13 cellular contexts compared by ENCODE assay signal in the genomic region with DNA sequence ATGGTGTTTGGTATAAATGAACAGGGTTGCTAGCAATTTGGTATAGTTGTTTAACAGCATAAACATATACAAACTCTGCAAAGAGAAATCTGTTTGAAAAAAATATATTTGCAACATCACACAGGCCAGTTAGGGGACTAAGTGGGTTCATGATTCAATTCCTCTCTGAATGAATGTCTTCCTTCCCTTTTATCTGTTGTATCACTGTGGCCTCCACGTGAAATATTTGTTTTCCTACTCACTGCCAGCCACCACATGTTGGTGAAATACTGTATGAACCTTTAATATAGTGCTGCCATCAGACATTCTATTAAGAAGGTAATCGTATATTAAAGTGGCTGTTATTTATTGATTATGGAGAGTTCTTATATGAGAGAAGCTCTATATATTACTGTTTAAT.
DNase-seq lines count a peak whose midpoint lies in the region; ATAC-seq, FAIRE-seq and TF ChIP-seq lines count a peak whose summit lies in the region.
"Had no signal": no experiment of that assay in that cellular context is flagged by ENCODE, and none has a peak within 500 bp of the region (broad histone marks: within the 10 kb centered on the region; RNA-seq: fewer than 3 reads in every experiment).

No MANE protein-coding gene starts in this region.

- WGBS in liver: 55% methylated on average over 2 of the region's 2 CpGs
- WGBS in HepG2 (ENCODE audit: low lambda C conversion rate): 96% methylated on average over 2 of the region's 2 CpGs

- FAIRE-seq in HepG2 (lab: Jason Lieb, UNC): no peak

- H3K27me3 ChIP-seq in liver (ENCODE audit: control insufficient read depth in 4 of 4, insufficient read depth in 4 of 4, low read length in 3 of 4) (no peaks in the 10 kb centered on the region), HepG2 (ENCODE audit: control insufficient read depth in 1 of 2, insufficient read depth in 2 of 2, low read length in 2 of 2) (no peaks in the 10 kb centered on the region), breast epithelium (no peaks in the 10 kb centered on the region), osteoblast (ENCODE audit: insufficient read depth, low read length) (no peaks in the 10 kb centered on the region)

- H4K20me1 ChIP-seq in HepG2 (ENCODE audit: insufficient read depth, low read length) (peaks cover 26% of the 10 kb centered on the region), osteoblast (ENCODE audit: insufficient read depth, low read length) (peaks cover 53% of the 10 kb centered on the region)

- peaks cover 29% of the 10 kb centered on the region for H3K36me3 Mint-ChIP-seq in natural killer cell

- ATAC-seq in HepG2: no peak
- no peak for ATAC-seq in GM18511 (IDR thresholded peaks at IDR 0.05; ENCODE audit: unreplicated experiment)
- ATAC-seq in natural killer cell: no peak

- peak overlapping the region in 1 of 2 donors; percentile 74 for H3K27ac Mint-ChIP-seq in natural killer cell
- H3K27ac Mint-ChIP-seq: activated naive CD4-positive, alpha-beta T cell treated with anti-CD3 and anti-CD28 coated beads, Interleukin-2, amount 10 ng/mL, durations not matched to agents 7 days and 5 days had no signal

- H3K9me3 Mint-ChIP-seq in natural killer cell: no peaks in the 10 kb centered on the region

- TF ChIP-seq EP300 in HepG2 (IDR thresholded peaks at IDR 0.05; ENCODE audit: low read depth in 2 of 2, low read length in 2 of 2) (no peak), HepG2 (CRISPR knock-in tag; IDR thresholded peaks at IDR 0.05; ENCODE audit: borderline replicate concordance) (no peak)

- H3K9me3 ChIP-seq in liver (ENCODE audit: control insufficient read depth in 4 of 4, low read length in 3 of 4) (no peaks in the 10 kb centered on the region), HepG2 (ENCODE audit: low read length) (no peaks in the 10 kb centered on the region), breast epithelium (no peaks in the 10 kb centered on the region), osteoblast (ENCODE audit: low read depth, low read length) (no peaks in the 10 kb centered on the region)
- H3K9me3 ChIP-seq: mucosa of descending colon had no signal

- H3K36me3 ChIP-seq in liver (ENCODE audit: control insufficient read depth in 4 of 4, insufficient read depth in 3 of 4, low read depth in 1 of 4, low read length in 3 of 4) (peaks cover 0 to 5% (median under 1%) of the 10 kb centered on the region in 4 donors), HepG2 (replicated peaks in 1 of 2; ENCODE audit: control insufficient read depth in 1 of 2, insufficient read depth in 2 of 2, low read length in 2 of 2) (peaks cover 7 to 72% of the 10 kb centered on the region in 2 experiments), breast epithelium (no peaks in the 10 kb centered on the region), osteoblast (ENCODE audit: insufficient read depth, low read length) (peaks cover 89% of the 10 kb centered on the region)
- H3K36me3 ChIP-seq: WERI-Rb-1 had no signal

- TF ChIP-seq RAD21 in liver (IDR thresholded peaks at IDR 0.05) (no peak), HepG2 (CRISPR knock-in tag; IDR thresholded peaks at IDR 0.05) (no peak)

- peaks cover 38 to 69% of the 10 kb centered on the region in 2 donors for H3K4me1 Mint-ChIP-seq in natural killer cell

- H3K27ac ChIP-seq in liver (ENCODE audit: low read depth in 1 of 2, low read length in 2 of 2) (peak overlapping the region; percentile 28 to 47), HepG2 (ENCODE audit: extremely low read length, insufficient read depth, low read length) (no peak overlapping the region), breast epithelium (peak overlapping the region; percentile 92 to 95), osteoblast (ENCODE audit: low read depth, low read length) (peak overlapping the region; percentile 44)
- H3K27ac ChIP-seq: WERI-Rb-1 had no signal

- POLR2A ChIA-PET in HepG2 (lab: Yijun Ruan, JAX): interaction anchor here (1.2 to 3.5 kb wide), 2 partner anchors 9 to 36 kb away, joined by 4 to 21 read pairs; no protein-coding TSS in a partner anchor

- no TSS peak for BruUV-seq in HepG2 (replicated peaks; lab: Mats Ljungman, UMichigan)

- H3K4me3 ChIP-seq in liver (ENCODE audit: low read depth in 1 of 3, low read length in 3 of 3): no peak overlapping the region
- no peak overlapping the region for H3K4me3 ChIP-seq in HepG2 (replicated peaks in 1 of 3; ENCODE audit: insufficient read depth in 1 of 3, low read depth in 2 of 3, low read length in 3 of 3)
- H3K4me3 ChIP-seq in breast epithelium: peak overlapping the region in 2 of 3 donors; percentile 1 to 66
- H3K4me3 ChIP-seq in osteoblast (ENCODE audit: insufficient read depth, low read length): no peak overlapping the region
- H3K4me3 ChIP-seq: mucosa of descending colon had no signal

- no peak for TF ChIP-seq CTCF in liver (IDR thresholded peaks at IDR 0.05; ENCODE audit: low read depth, low read length, missing input control)
- no peak for TF ChIP-seq CTCF in HepG2 (CRISPR knock-in tag; IDR thresholded peaks at IDR 0.05)
- no peak for TF ChIP-seq CTCF in breast epithelium (IDR thresholded peaks at IDR 0.05)
- no peak for TF ChIP-seq CTCF in osteoblast (IDR thresholded peaks at IDR 0.05; ENCODE audit: extremely low read depth, low read depth, low read length)
- TF ChIP-seq CTCF in natural killer cell (IDR thresholded peaks at IDR 0.05): no peak

- DNase-seq in HepG2 (ENCODE audit: low spot score): no peak
- no peak for DNase-seq in breast epithelium (ENCODE audit: low spot score in 2 of 2)
- DNase-seq in osteoblast (ENCODE audit: insufficient read length, low spot score, missing footprints): no peak
- DNase-seq in HPDE6-E6E7 (ENCODE audit: extremely low spot score): no peak
- no peak for DNase-seq in natural killer cell
- DNase-seq in NCI-H2171 (lab: John Stamatoyannopoulos, UW): no peak
- DNase-seq: activated naive CD4-positive, alpha-beta T cell treated with anti-CD3 and anti-CD28 coated beads, Interleukin-2, amount 10 ng/mL, durations not matched to agents 7 days and 5 days; mucosa of descending colon; RPMI8226; stimulated activated CD4-positive, alpha-beta T cell treated with anti-CD3 and anti-CD28 coated beads, Interleukin-15, amount 100 ng/mL, for 24 hours; WERI-Rb-1 had no signal

- H3K4me1 ChIP-seq in liver (ENCODE audit: control insufficient read depth in 4 of 4, insufficient read depth in 4 of 4, low read length in 3 of 4) (peaks cover 9 to 18% (median 14%) of the 10 kb centered on the region in 4 donors), HepG2 (ENCODE audit: insufficient read depth, low read length) (peaks cover 61% of the 10 kb centered on the region), breast epithelium (peaks cover 0 to 25% of the 10 kb centered on the region in 2 donors), osteoblast (ENCODE audit: insufficient read depth, low read length) (peaks cover 77% of the 10 kb centered on the region)

- H3K79me2 ChIP-seq in HepG2 (ENCODE audit: insufficient read depth, low read length) (peaks cover 34% of the 10 kb centered on the region), osteoblast (ENCODE audit: insufficient read depth, low read length) (peaks cover 81% of the 10 kb centered on the region)

- H2AFZ ChIP-seq in HepG2 (ENCODE audit: low read length) (no peak overlapping the region), osteoblast (ENCODE audit: low read length) (no peak overlapping the region)

- H3K4me3 Mint-ChIP-seq in natural killer cell: no peak overlapping the region
- H3K4me3 Mint-ChIP-seq: activated naive CD4-positive, alpha-beta T cell treated with anti-CD3 and anti-CD28 coated beads, Interleukin-2, amount 10 ng/mL, durations not matched to agents 7 days and 5 days had no signal

- no peaks in the 10 kb centered on the region for H3K27me3 Mint-ChIP-seq in natural killer cell (ENCODE audit: low read depth in 2 of 2)
- H3K27me3 Mint-ChIP-seq: activated naive CD4-positive, alpha-beta T cell treated with anti-CD3 and anti-CD28 coated beads, Interleukin-2, amount 10 ng/mL, durations not matched to agents 7 days and 5 days had no signal

- no peak for TF ChIP-seq POLR2A in HepG2 (IDR thresholded peaks at IDR 0.05; ENCODE audit: insufficient read depth in 1 of 2, low read depth in 2 of 2, low read length in 2 of 2)
- no peak for TF ChIP-seq POLR2A in breast epithelium (IDR thresholded peaks at IDR 0.05)

- H3K4me2 ChIP-seq in HepG2 (ENCODE audit: low read depth, low read length) (no peak overlapping the region), osteoblast (ENCODE audit: insufficient read depth, low read length) (peak overlapping the region; percentile 26)

- intact Hi-C loops in HepG2 (cut with micrococcal nuclease; ENCODE audit: unreplicated experiment) (no loop called here), breast epithelium (cut with DNase I; ENCODE audit: low total_unique reads) (no loop called here), natural killer cell (cut with micrococcal nuclease) (no loop called here)

- H3K9ac ChIP-seq in liver (ENCODE audit: low read depth in 1 of 2, low read length in 2 of 2): no peak overlapping the region
- no peak overlapping the region for H3K9ac ChIP-seq in HepG2 (ENCODE audit: insufficient read depth, low read depth, low read length)

- in situ Hi-C loops in HepG2 (cut with HindIII; ENCODE audit: extremely low pct_ligation_motif_present, low pct_unique_long_range_greater_than_20kb): no loop called here

- CTCF ChIA-PET in HepG2 (lab: Yijun Ruan, JAX; ENCODE audit: low intra/inter-chr PET ratio, low total read pairs): no interaction called here

TF ChIP-seq in liver, 16 proteins besides CTCF, POLR2A, EP300 and RAD21 (continues in another document):
- TF ChIP-seq TAF1 (conservative IDR thresholded peaks at IDR 0.05) (no peak), YY1 (IDR thresholded peaks at IDR 0.05) (no peak)

TF ChIP-seq in HepG2, 621 proteins besides CTCF, POLR2A, EP300 and RAD21 (continues in another document):
- TF ChIP-seq, protein P1, sequence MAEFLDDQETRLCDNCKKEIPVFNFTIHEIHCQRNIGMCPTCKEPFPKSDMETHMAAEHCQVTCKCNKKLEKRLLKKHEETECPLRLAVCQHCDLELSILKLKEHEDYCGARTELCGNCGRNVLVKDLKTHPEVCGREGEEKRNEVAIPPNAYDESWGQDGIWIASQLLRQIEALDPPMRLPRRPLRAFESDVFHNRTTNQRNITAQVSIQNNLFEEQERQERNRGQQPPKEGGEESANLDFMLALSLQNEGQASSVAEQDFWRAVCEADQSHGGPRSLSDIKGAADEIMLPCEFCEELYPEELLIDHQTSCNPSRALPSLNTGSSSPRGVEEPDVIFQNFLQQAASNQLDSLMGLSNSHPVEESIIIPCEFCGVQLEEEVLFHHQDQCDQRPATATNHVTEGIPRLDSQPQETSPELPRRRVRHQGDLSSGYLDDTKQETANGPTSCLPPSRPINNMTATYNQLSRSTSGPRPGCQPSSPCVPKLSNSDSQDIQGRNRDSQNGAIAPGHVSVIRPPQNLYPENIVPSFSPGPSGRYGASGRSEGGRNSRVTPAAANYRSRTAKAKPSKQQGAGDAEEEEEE (CRISPR knock-in tag; IDR thresholded peaks at IDR 0.05; ENCODE audit: borderline replicate concordance): no peak
- no peak for TF ChIP-seq ZNF256 (CRISPR knock-in tag; conservative IDR thresholded peaks at IDR 0.05)

Comparison
In these comparisons a context has a peak if more than half of its experiments do, and no peak if none do; other contexts are left out.
1. H3K4me3 ChIP-seq: peak in breast epithelium (2 of 3); none in liver (0 of 3), HepG2 (0 of 3) and osteoblast (single experiment).